ENCODE assay signal across 1 cellular context in the genomic region with DNA sequence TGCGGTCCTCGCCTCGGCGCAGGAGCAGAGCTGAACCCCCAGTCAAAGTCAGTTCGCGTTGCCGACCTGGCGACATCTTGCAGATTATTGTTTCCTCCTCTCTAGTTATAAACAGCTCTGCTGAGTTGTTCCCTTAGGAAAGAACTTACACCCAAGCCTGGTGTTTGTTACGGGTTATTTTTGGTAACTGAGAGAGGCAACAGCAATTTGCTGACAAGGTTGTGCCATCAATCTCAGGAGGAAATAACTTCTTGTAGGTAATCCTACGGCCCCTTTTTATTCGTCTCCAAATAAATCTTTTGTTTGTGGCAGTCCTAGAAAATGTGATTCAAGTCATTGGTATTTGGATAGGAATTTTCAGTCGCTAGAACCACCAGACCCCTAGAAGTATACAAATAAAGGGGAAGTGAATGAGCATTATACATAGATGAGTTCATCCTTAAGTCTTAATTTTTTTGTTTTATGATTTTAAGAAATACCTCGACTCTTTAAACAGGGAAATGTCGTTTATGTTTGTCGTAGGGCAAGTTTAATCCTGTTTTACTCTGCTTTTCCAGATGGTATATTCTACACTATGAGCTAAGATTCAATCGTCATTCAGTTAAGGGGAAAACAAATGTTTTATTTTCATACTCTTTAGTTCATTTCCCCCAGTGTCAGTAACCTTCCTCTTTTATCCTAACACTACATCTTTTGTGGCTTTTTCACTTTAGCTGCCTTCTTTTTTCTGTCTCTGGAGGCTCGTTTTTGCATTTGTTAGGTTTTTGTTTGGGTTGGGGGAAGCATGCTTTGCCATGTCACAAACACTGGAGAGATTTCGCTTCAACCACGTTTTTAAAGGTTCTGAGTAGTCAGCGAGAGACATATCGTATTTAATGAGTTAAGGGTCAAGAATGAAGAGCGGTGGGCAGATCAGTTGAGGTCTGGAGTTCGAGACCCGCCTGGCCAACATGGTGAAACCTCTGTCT.
TF ChIP-seq lines count a peak whose summit lies in the region.

No MANE protein-coding gene starts in this region.

TF ChIP-seq in K562, 482 proteins besides CTCF, POLR2A, EP300 and RAD21:
- TF ChIP-seq ZFPM2 (CRISPR knock-in tag; IDR thresholded peaks at IDR 0.05): no peak
- TF ChIP-seq CBX2 (IDR thresholded peaks at IDR 0.05; ENCODE audit: insufficient read depth, low read length, poor library complexity, severe bottlenecking): peak; percentile 22
- TF ChIP-seq TCFL5 (CRISPR knock-in tag; conservative IDR thresholded peaks at IDR 0.05): no peak
- TF ChIP-seq, protein P1, sequence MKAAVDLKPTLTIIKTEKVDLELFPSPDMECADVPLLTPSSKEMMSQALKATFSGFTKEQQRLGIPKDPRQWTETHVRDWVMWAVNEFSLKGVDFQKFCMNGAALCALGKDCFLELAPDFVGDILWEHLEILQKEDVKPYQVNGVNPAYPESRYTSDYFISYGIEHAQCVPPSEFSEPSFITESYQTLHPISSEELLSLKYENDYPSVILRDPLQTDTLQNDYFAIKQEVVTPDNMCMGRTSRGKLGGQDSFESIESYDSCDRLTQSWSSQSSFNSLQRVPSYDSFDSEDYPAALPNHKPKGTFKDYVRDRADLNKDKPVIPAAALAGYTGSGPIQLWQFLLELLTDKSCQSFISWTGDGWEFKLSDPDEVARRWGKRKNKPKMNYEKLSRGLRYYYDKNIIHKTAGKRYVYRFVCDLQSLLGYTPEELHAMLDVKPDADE (conservative IDR thresholded peaks at IDR 0.05; ENCODE audit: control insufficient read depth, low read depth, low read length): no peak
TF ChIP-seq in K562: peak in this region for 1.
